In genomic region chr7:47536705-47537611, GRCh38 we compare ENCODE assay signal across 10 cellular contexts. TPM values are rescaled to one million over a fixed set of nuclear protein-coding genes. Genes with fewer than 3 reads are reported as not detected.
A peak's percentile ranks its signal among the peaks of the same experiment; 100 is the strongest.
DNase-seq lines count a peak whose midpoint lies in the region; ATAC-seq and TF ChIP-seq lines count a peak whose summit lies in the region.
"Had no signal": no experiment of that assay in that cellular context is flagged by ENCODE, and none has a peak within 500 bp of the region (broad histone marks: within the 10 kb centered on the region; RNA-seq: fewer than 3 reads in every experiment).

No MANE protein-coding gene starts in this region.

- peak overlapping the region in 1 of 2 donors; percentile 56 for H3K27ac ChIP-seq in lung (ENCODE audit: low read depth in 1 of 2, low read length in 1 of 2)
- peak overlapping the region in 3 of 4 donors; percentile 33 to 61 (median 46) for H3K27ac ChIP-seq in transverse colon
- H3K27ac ChIP-seq: 22Rv1 had no signal

- H3K36me3 ChIP-seq in endocrine pancreas (ENCODE audit: control insufficient read depth, insufficient read depth, low read length) (no peaks in the 10 kb centered on the region), lung (ENCODE audit: control insufficient read depth in 2 of 2, insufficient read depth in 2 of 2, low read length in 2 of 2) (no peaks in the 10 kb centered on the region), transverse colon (no peaks in the 10 kb centered on the region)

- POLR2A ChIA-PET in activated CD4-positive, alpha-beta memory T cell treated with anti-CD3 and anti-CD28 coated beads, Interleukin-2, amount 10 ng/mL, durations not matched to agents 7 days and 5 days (lab: Charles Lee): no interaction called here

- H3K4me3 ChIP-seq in endocrine pancreas (ENCODE audit: control insufficient read depth, insufficient read depth, low read length) (peak overlapping the region; percentile 62), lung (peak overlapping the region; percentile 26), transverse colon (peak overlapping the region; percentile 15 to 55 (median 49))

- ATAC-seq in lung (ENCODE audit: insufficient read depth, low FRiP score): peak; percentile 19

- no peaks in the 10 kb centered on the region for H3K9me3 Mint-ChIP-seq in activated CD4-positive, alpha-beta memory T cell treated with anti-CD3 and anti-CD28 coated beads, Interleukin-2, amount 10 ng/mL, durations not matched to agents 7 days and 5 days
- H3K9me3 Mint-ChIP-seq: activated naive CD8-positive, alpha-beta T cell treated with anti-CD3 and anti-CD28 coated beads, Interleukin-2, amount 10 ng/mL, durations not matched to agents 7 days and 5 days had no signal

- no peaks in the 10 kb centered on the region for H3K9me3 ChIP-seq in endocrine pancreas (ENCODE audit: control insufficient read depth, low read length)
- no peaks in the 10 kb centered on the region for H3K9me3 ChIP-seq in lung (ENCODE audit: control insufficient read depth in 2 of 2, insufficient read depth in 1 of 2, low read length in 1 of 2)
- H3K9me3 ChIP-seq in transverse colon: no peaks in the 10 kb centered on the region

- no peak for TF ChIP-seq POLR2A in transverse colon (IDR thresholded peaks at IDR 0.05)

- WGBS in lung, 2 donors: 24 to 28% methylated on average over 75 to 94 of the region's 94 CpGs
- WGBS in transverse colon (ENCODE audit: low coverage in 1 of 2), 2 donors: 39% methylated on average over 65 of the region's 94 CpGs; no CpG with 5 or more reads in 1 of the 2 donors

- TF ChIP-seq CTCF in lung (IDR thresholded peaks at IDR 0.05; ENCODE audit: control extremely low read depth, extremely low read depth) (no peak), transverse colon (IDR thresholded peaks at IDR 0.05) (no peak)

- in situ Hi-C loops in transverse colon (cut with MboI; ENCODE audit: low pct_ligation_motif_present in 1 of 4, low pct_unique_long_range_greater_than_20kb in 1 of 4, low sequenced_read_pairs in 3 of 4): no loop called here

- H3K4me1 Mint-ChIP-seq in activated CD4-positive, alpha-beta memory T cell treated with anti-CD3 and anti-CD28 coated beads, Interleukin-2, amount 10 ng/mL, durations not matched to agents 7 days and 5 days: no peaks in the 10 kb centered on the region
- H3K4me1 Mint-ChIP-seq: activated naive CD8-positive, alpha-beta T cell treated with anti-CD3 and anti-CD28 coated beads, Interleukin-2, amount 10 ng/mL, durations not matched to agents 7 days and 5 days had no signal

- intact Hi-C loops in transverse colon (cut with DNase I; ENCODE audit: low total_unique reads): no loop called here

- H3K4me1 ChIP-seq in endocrine pancreas (ENCODE audit: control insufficient read depth, insufficient read depth, low read length): peaks cover 4% of the 10 kb centered on the region
- peaks cover 0 to 14% of the 10 kb centered on the region in 2 donors for H3K4me1 ChIP-seq in lung (ENCODE audit: control insufficient read depth in 2 of 2, insufficient read depth in 2 of 2, low read length in 2 of 2)
- peaks cover 6 to 44% (median 35%) of the 10 kb centered on the region in 4 donors for H3K4me1 ChIP-seq in transverse colon

- H3K4me3 Mint-ChIP-seq in activated CD4-positive, alpha-beta memory T cell treated with anti-CD3 and anti-CD28 coated beads, Interleukin-2, amount 10 ng/mL, durations not matched to agents 7 days and 5 days: no peak overlapping the region
- H3K4me3 Mint-ChIP-seq: activated naive CD8-positive, alpha-beta T cell treated with anti-CD3 and anti-CD28 coated beads, Interleukin-2, amount 10 ng/mL, durations not matched to agents 7 days and 5 days had no signal

- CTCF ChIA-PET in activated CD4-positive, alpha-beta memory T cell treated with anti-CD3 and anti-CD28 coated beads, Interleukin-2, amount 10 ng/mL, durations not matched to agents 7 days and 5 days (lab: Charles Lee): no interaction called here

- peaks cover 1% of the 10 kb centered on the region for H3K27me3 Mint-ChIP-seq in activated CD4-positive, alpha-beta memory T cell treated with anti-CD3 and anti-CD28 coated beads, Interleukin-2, amount 10 ng/mL, durations not matched to agents 7 days and 5 days

- H3K36me3 Mint-ChIP-seq in activated CD4-positive, alpha-beta memory T cell treated with anti-CD3 and anti-CD28 coated beads, Interleukin-2, amount 10 ng/mL, durations not matched to agents 7 days and 5 days (ENCODE audit: low read depth): no peaks in the 10 kb centered on the region
- H3K36me3 Mint-ChIP-seq: activated naive CD8-positive, alpha-beta T cell treated with anti-CD3 and anti-CD28 coated beads, Interleukin-2, amount 10 ng/mL, durations not matched to agents 7 days and 5 days had no signal

- H3K9ac ChIP-seq in endocrine pancreas (ENCODE audit: control insufficient read depth, insufficient read depth, low read length): peak overlapping the region; percentile 72

- H3K27ac Mint-ChIP-seq in activated CD4-positive, alpha-beta memory T cell treated with anti-CD3 and anti-CD28 coated beads, Interleukin-2, amount 10 ng/mL, durations not matched to agents 7 days and 5 days: no peak overlapping the region
- H3K27ac Mint-ChIP-seq: activated naive CD8-positive, alpha-beta T cell treated with anti-CD3 and anti-CD28 coated beads, Interleukin-2, amount 10 ng/mL, durations not matched to agents 7 days and 5 days had no signal

- no peak for TF ChIP-seq EP300 in transverse colon (IDR thresholded peaks at IDR 0.05; ENCODE audit: low read depth)

- DNase-seq in DMS153 treated with DMSO at 0.1 percent for 48 hours (lab: John Stamatoyannopoulos, UW; ENCODE audit: unreplicated experiment) (peak; percentile 46), DMS153 (lab: John Stamatoyannopoulos, UW) (no peak), lung (ENCODE audit: low spot score) (peak; percentile 38), transverse colon (peak; percentile 59), OCI-M2 (lab: John Stamatoyannopoulos, UW; ENCODE audit: unreplicated experiment) (no peak), NCI-H1417 treated with DMSO at 0.1 percent for 48 hours (lab: John Stamatoyannopoulos, UW) (no peak)
- no peak for DNase-seq in activated CD4-positive, alpha-beta memory T cell treated with anti-CD3 and anti-CD28 coated beads, Interleukin-2, amount 10 ng/mL, durations not matched to agents 7 days and 5 days
- DNase-seq: activated naive CD8-positive, alpha-beta T cell treated with anti-CD3 and anti-CD28 coated beads, Interleukin-2, amount 10 ng/mL, durations not matched to agents 7 days and 5 days had no signal

- H3K27me3 ChIP-seq in endocrine pancreas (ENCODE audit: control insufficient read depth, insufficient read depth, low read length) (no peaks in the 10 kb centered on the region), lung (ENCODE audit: control insufficient read depth, insufficient read depth) (no peaks in the 10 kb centered on the region), transverse colon (no peaks in the 10 kb centered on the region)

RNA-seq across cellular contexts. Expression of gene TNS3, which starts 45.0 kb away (rescaled TPM):
- total RNA-seq in lung (100 to 1,000 TPM; 120 to 140 TPM), transverse colon (100 to 1,000 TPM in 1 of 4 donors, 10 to 100 TPM in 3; 58.5 to 104 (median 72.7) TPM)
- 10 to 100 TPM; 23.8 to 51.7 TPM for polyA plus RNA-seq in lung
- total RNA-seq in activated CD4-positive, alpha-beta memory T cell treated with anti-CD3 and anti-CD28 coated beads, Interleukin-2, amount 10 ng/mL, durations not matched to agents 7 days and 5 days: under 1 TPM; 0.15 to 0.18 TPM

Comparison
In these comparisons a context has a peak if more than half of its experiments do, and no peak if none do; other contexts are left out.
1. DNase-seq: peak in DMS153 treated with DMSO at 0.1 percent for 48 hours (single experiment), lung (single experiment) and transverse colon (single experiment); none in DMS153 (single experiment), OCI-M2 (single experiment), activated CD4-positive, alpha-beta memory T cell treated with anti-CD3 and anti-CD28 coated beads, Interleukin-2, amount 10 ng/mL, durations not matched to agents 7 days and 5 days (single experiment) and NCI-H1417 treated with DMSO at 0.1 percent for 48 hours (single experiment).
2. RNA of gene TNS3, which starts 45.0 kb away (total RNA-seq): 120 to 140 TPM in lung and 58.5 to 104 TPM in transverse colon; 0.15 to 0.18 TPM in activated CD4-positive, alpha-beta memory T cell treated with anti-CD3 and anti-CD28 coated beads, Interleukin-2, amount 10 ng/mL, durations not matched to agents 7 days and 5 days; every median in the first group is over 10 times any median in the second.
3. Peak in every context shown above with its lines, with median percentiles within 50 percentile points of each other: H3K4me3 ChIP-seq.